In genomic region chr10:45558406-45558805, GRCh38 we compare ENCODE assay signal across 1 cellular context.
TF ChIP-seq lines count a peak whose summit lies in the region.

No MANE protein-coding gene starts in this region.

TF ChIP-seq in K562, 482 proteins besides CTCF, POLR2A, EP300 and RAD21 (continued from another document):
- TF ChIP-seq PKNOX1 (IDR thresholded peaks at IDR 0.05) (0 out of 2 replicates have a peak, but pooled peaks have one; percentile 5), PHTF2 (CRISPR knock-in tag; IDR thresholded peaks at IDR 0.05) (0 out of 2 replicates have a peak, but pooled peaks have one; percentile 38)
TF ChIP-seq in K562: peak in this region for 2.
